1 cellular context compared by ENCODE assay signal in genomic region chr11:133064152-133064877, GRCh38.
TF ChIP-seq lines count a peak whose summit lies in the region.

No MANE protein-coding gene starts in this region.

TF ChIP-seq in HepG2, 621 proteins besides CTCF, POLR2A, EP300 and RAD21 (continued from another document):
- TF ChIP-seq ZNF609 (CRISPR knock-in tag; IDR thresholded peaks at IDR 0.05; ENCODE audit: borderline replicate concordance) (no peak), PPARG (CRISPR knock-in tag; conservative IDR thresholded peaks at IDR 0.05) (no peak)
